Comparison of ENCODE assay signal across 8 cellular contexts in genomic region chr17:6443692-6444572, GRCh38. TPM values are rescaled to one million over a fixed set of nuclear protein-coding genes. Genes with fewer than 3 reads are reported as not detected.
DNase-seq lines count a peak whose midpoint lies in the region; ATAC-seq and TF ChIP-seq lines count a peak whose summit lies in the region.

A gene with protein sequence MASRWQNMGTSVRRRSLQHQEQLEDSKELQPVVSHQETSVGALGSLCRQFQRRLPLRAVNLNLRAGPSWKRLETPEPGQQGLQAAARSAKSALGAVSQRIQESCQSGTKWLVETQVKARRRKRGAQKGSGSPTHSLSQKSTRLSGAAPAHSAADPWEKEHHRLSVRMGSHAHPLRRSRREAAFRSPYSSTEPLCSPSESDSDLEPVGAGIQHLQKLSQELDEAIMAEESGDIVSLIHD (plus strand): TSS chr17:6444455. CDS start chr17:6445111, 656 bp downstream.

- H3K9me3 ChIP-seq in neuron (ENCODE audit: low read length): peaks cover 2% of the 10 kb centered on the region
- H3K9me3 ChIP-seq in stomach smooth muscle (ENCODE audit: control insufficient read depth in 2 of 2, low read length in 2 of 2): no peaks in the 10 kb centered on the region

- peaks cover 4% of the 10 kb centered on the region for H3K4me1 ChIP-seq in foreskin keratinocyte
- H3K4me1 ChIP-seq in neuron (ENCODE audit: insufficient read depth, low read length): peaks cover 42% of the 10 kb centered on the region
- peaks cover 13% of the 10 kb centered on the region for H3K4me1 ChIP-seq in stomach smooth muscle (ENCODE audit: control insufficient read depth, insufficient read depth, low read length)

- H2AFZ ChIP-seq in neuron (ENCODE audit: low read depth, low read length): peak within 1 kb of the TSS; percentile 71

- H3K4me3 ChIP-seq in neuron (ENCODE audit: low read length): peak within 1 kb of the TSS; percentile 55
- peak within 1 kb of the TSS; percentile 79 to 91 for H3K4me3 ChIP-seq in stomach smooth muscle (ENCODE audit: low read length in 2 of 2)

- peak; percentile 73 for ATAC-seq in GM21825 (IDR thresholded peaks at IDR 0.05; ENCODE audit: unreplicated experiment)
- peak; percentile 97 for ATAC-seq in foreskin keratinocyte

- no peak for TF ChIP-seq CTCF in foreskin keratinocyte (conservative IDR thresholded peaks at IDR 0.05)

- peak; percentile 94 for DNase-seq in DMS79 treated with DMSO at 0.1 percent for 48 hours (lab: John Stamatoyannopoulos, UW)
- DNase-seq in LHCN-M2 (ENCODE audit: low read depth): peak; percentile 94
- peak; percentile 95 for DNase-seq in SHP77 treated with DMSO at 0.1 percent for 48 hours (lab: John Stamatoyannopoulos, UW)
- DNase-seq in activated gamma-delta T cell treated with Interleukin-2 at 50 U/mL for 16 hours: peak; percentile 91
- peak; percentile 67 to 85 for DNase-seq in foreskin keratinocyte

- H3K27ac ChIP-seq in foreskin keratinocyte (peak within 1 kb of the TSS; percentile 50), stomach smooth muscle (ENCODE audit: low read length) (no peak within 1 kb of the TSS)

- H3K36me3 ChIP-seq in neuron (ENCODE audit: insufficient read depth, low read length) (peaks cover 26% of the 10 kb centered on the region), stomach smooth muscle (ENCODE audit: control insufficient read depth in 2 of 2, insufficient read depth in 2 of 2, low read length in 2 of 2) (no peaks in the 10 kb centered on the region)

- H3K27me3 ChIP-seq in foreskin keratinocyte (no peaks in the 10 kb centered on the region), neuron (ENCODE audit: insufficient read depth, low read length) (no peaks in the 10 kb centered on the region), stomach smooth muscle (ENCODE audit: control insufficient read depth in 1 of 2, insufficient read depth in 2 of 2, low read length in 2 of 2) (peaks cover 0 to 6% of the 10 kb centered on the region in 2 donors)

- H3K9ac ChIP-seq in stomach smooth muscle (ENCODE audit: low read length in 2 of 2): peak within 1 kb of the TSS; percentile 60 to 62

RNA-seq across cellular contexts. Expression of the gene that starts here (rescaled TPM):
- 91.4 and 94.6 TPM in 2 replicates for total RNA-seq in LHCN-M2 (2014; rRNA removed)
- polyA plus RNA-seq in LHCN-M2 (2012): 40.8 TPM
- 18.2 and 28.7 TPM in 2 replicates for total RNA-seq in foreskin keratinocyte
- polyA plus RNA-seq in foreskin keratinocyte: 21.8 and 31.0 TPM in 2 replicates
